Comparison of ENCODE assay signal across 1 cellular context in genomic region chr2:178227187-178227586, GRCh38.
A peak's percentile ranks its signal among the peaks of the same experiment; 100 is the strongest.
TF ChIP-seq lines count a peak whose summit lies in the region.

No MANE protein-coding gene starts in this region.

TF ChIP-seq in K562, 482 proteins besides CTCF, POLR2A, EP300 and RAD21:
- TF ChIP-seq MAFG (tag; conservative IDR thresholded peaks at IDR 0.05) (peak; percentile 85), MAFF (IDR thresholded peaks at IDR 0.05; ENCODE audit: low read length) (peak; percentile 81), C11orf30 (IDR thresholded peaks at IDR 0.05; ENCODE audit: low read depth) (peak; percentile 88), MAFK (IDR thresholded peaks at IDR 0.05; ENCODE audit: low read length) (peak; percentile 75), EGR1 (conservative IDR thresholded peaks at IDR 0.05) (no peak), ZBTB9 (CRISPR knock-in tag; IDR thresholded peaks at IDR 0.05) (no peak), ZNF316 (IDR thresholded peaks at IDR 0.05) (peak; percentile 93)
TF ChIP-seq in K562: peak in this region for 5.
